Comparison of ENCODE assay signal across 9 cellular contexts in genomic region chr11:62546937-62547625, GRCh38. TPM values are rescaled to one million over a fixed set of nuclear protein-coding genes. Genes with fewer than 3 reads are reported as not detected.
DNase-seq lines count a peak whose midpoint lies in the region; ATAC-seq, FAIRE-seq and TF ChIP-seq lines count a peak whose summit lies in the region.
"Had no signal": no experiment of that assay in that cellular context is flagged by ENCODE, and none has a peak within 500 bp of the region (broad histone marks: within the 10 kb centered on the region; RNA-seq: fewer than 3 reads in every experiment).

No MANE protein-coding gene starts in this region.

- H3K9me3 ChIP-seq in K562 (replicated peaks; ENCODE audit: control insufficient read depth, insufficient read depth, low read depth, low read length) (no peaks in the 10 kb centered on the region), subcutaneous abdominal adipose tissue (ENCODE audit: control insufficient read depth in 5 of 5, low read length in 5 of 5) (no peaks in the 10 kb centered on the region)

- H3K4me1 ChIP-seq in K562 (replicated peaks in 1 of 2; ENCODE audit: control insufficient read depth in 2 of 2, insufficient read depth in 2 of 2, low read length in 2 of 2): peaks cover 56 to 73% of the 10 kb centered on the region in 2 experiments
- H3K4me1 ChIP-seq in subcutaneous abdominal adipose tissue (ENCODE audit: control insufficient read depth in 5 of 5, insufficient read depth in 5 of 5, low read length in 5 of 5): peaks cover 7 to 83% (median 58%) of the 10 kb centered on the region in 5 donors

- intact Hi-C loops in K562 (cut with micrococcal nuclease): no loop called here

- H3K4me3 ChIP-seq in HL-60 (replicated peaks; ENCODE audit: insufficient read depth, low read length) (peak overlapping the region; percentile 65), K562 (peak overlapping the region; percentile 67; the same call in 1 of the 2 replicates), kidney epithelial cell (ENCODE audit: low read depth, low read length) (peak overlapping the region; percentile 95), subcutaneous abdominal adipose tissue (ENCODE audit: low read depth in 1 of 5, low read length in 5 of 5) (peak overlapping the region; percentile 72 to 100 (median 93))

- H2AFZ ChIP-seq in K562 (ENCODE audit: low read depth, low read length): peak overlapping the region; percentile 52; the same call in 1 of the 2 replicates

- H3K27me3 ChIP-seq in HL-60 (ENCODE audit: insufficient read depth, poor library complexity, severe bottlenecking) (no peaks in the 10 kb centered on the region), K562 (ENCODE audit: control insufficient read depth in 2 of 2, insufficient read depth in 2 of 2, low read length in 2 of 2) (no peaks in the 10 kb centered on the region), kidney epithelial cell (ENCODE audit: control insufficient read depth, insufficient read depth, low read length) (no peaks in the 10 kb centered on the region), subcutaneous abdominal adipose tissue (ENCODE audit: control insufficient read depth in 5 of 5, insufficient read depth in 4 of 5, low read length in 5 of 5) (no peaks in the 10 kb centered on the region)

- no peaks in the 10 kb centered on the region; the same call in 1 of the 2 replicates for H4K20me1 ChIP-seq in K562 (replicated peaks; ENCODE audit: control insufficient read depth, insufficient read depth, low read length)

- TF ChIP-seq CTCF in 22Rv1 (IDR thresholded peaks at IDR 0.05) (no peak), HL-60 (IDR thresholded peaks at IDR 0.05; ENCODE audit: insufficient read depth, low read length) (no peak), K562 (IDR thresholded peaks at IDR 0.05 in 2 of 3, conservative IDR thresholded peaks at IDR 0.05 in 1 of 3; ENCODE audit: insufficient read depth in 2 of 3, low read depth in 1 of 3, low read length in 3 of 3) (no peak), kidney epithelial cell (IDR thresholded peaks at IDR 0.05; ENCODE audit: insufficient read depth, low read length, poor library complexity, severe bottlenecking) (no peak)

- H3K36me3 ChIP-seq in K562 (ENCODE audit: control insufficient read depth, insufficient read depth, low read length): no peaks in the 10 kb centered on the region
- no peaks in the 10 kb centered on the region for H3K36me3 ChIP-seq in kidney epithelial cell (ENCODE audit: control insufficient read depth, insufficient read depth, low read length)
- H3K36me3 ChIP-seq in subcutaneous abdominal adipose tissue (ENCODE audit: control insufficient read depth in 5 of 5, insufficient read depth in 5 of 5, low read length in 5 of 5): peaks cover 0 to 3% (median 0%) of the 10 kb centered on the region in 5 donors

- CTCF ChIA-PET in K562 (lab: Yijun Ruan, JAX; ENCODE audit: low intra/inter-chr PET ratio): interaction anchor here (2.0 kb wide), 1 partner anchor 153 kb away, joined by 6 read pairs; no protein-coding TSS in a partner anchor

- no peak for TF ChIP-seq RAD21 in K562 (CRISPR knock-in tag; conservative IDR thresholded peaks at IDR 0.05 in 1 of 2, IDR thresholded peaks at IDR 0.05 in 1 of 2)

- peak overlapping the region; percentile 47; the same call in 1 of the 2 replicates for H3K4me2 ChIP-seq in K562 (ENCODE audit: insufficient read depth, low read length)

- peak overlapping the region in 1 of 2 experiments; percentile 63; a peak in 3 of 4 replicates for H3K9ac ChIP-seq in K562 (ENCODE audit: insufficient read depth in 1 of 2, low read depth in 2 of 2, low read length in 2 of 2)
- H3K9ac ChIP-seq in subcutaneous abdominal adipose tissue (ENCODE audit: low read length in 5 of 5): peak overlapping the region; percentile 56 to 84 (median 75)

- 43% methylated on average over 28 of the region's 40 CpGs for WGBS in K562 (ENCODE audit: insufficient coverage, low coverage, missing lambda C conversion rate)

- H3K27ac ChIP-seq in 22Rv1: peak overlapping the region; percentile 95
- no peak overlapping the region for H3K27ac ChIP-seq in HL-60 (replicated peaks)
- H3K27ac ChIP-seq in K562 (ENCODE audit: extremely low read depth, low read depth, low read length): no peak overlapping the region
- H3K27ac ChIP-seq in subcutaneous abdominal adipose tissue (ENCODE audit: low read depth, low read length): peak overlapping the region; percentile 100

- in situ Hi-C loops in K562 (cut with MboI): no loop called here

- ATAC-seq in K562: peak; percentile 2

- POLR2A ChIA-PET in K562 (lab: Yijun Ruan, JAX): interaction anchor here (0.6 to 1.1 kb wide), 12 partner anchors 8 to 180 kb away, joined by 3 to 7 read pairs (median 4); partner anchors contain the start of genes HNRNPUL2 and TUT1

- H3K9me1 ChIP-seq in K562 (ENCODE audit: control insufficient read depth, insufficient read depth, low read length): peaks cover 6% of the 10 kb centered on the region

- FAIRE-seq in K562 (lab: Jason Lieb, UNC): no peak
- FAIRE-seq: GM18507 had no signal

- no peak for TF ChIP-seq POLR2A in K562 (conservative IDR thresholded peaks at IDR 0.05)

- H3K79me2 ChIP-seq in K562 (ENCODE audit: control insufficient read depth, insufficient read depth, low read length): peaks cover 43% of the 10 kb centered on the region

- TF ChIP-seq EP300 in K562 (IDR thresholded peaks at IDR 0.05; ENCODE audit: low read length): no peak

- DNase-seq in HL-60 (ENCODE audit: low read depth in 1 of 2, low spot score in 1 of 2): no peak
- DNase-seq in K562 (ENCODE audit: extremely low read depth in 1 of 4, low spot score in 3 of 4): no peak
- DNase-seq in kidney epithelial cell (ENCODE audit: low read depth): no peak
- DNase-seq in NCI-H510A (lab: John Stamatoyannopoulos, UW): no peak
- no peak for DNase-seq in DMS79 treated with DMSO at 0.1 percent for 48 hours (lab: John Stamatoyannopoulos, UW)
- no peak for DNase-seq in NCI-H2029 (lab: John Stamatoyannopoulos, UW)

- no TSS peak for BruUV-seq in K562 (replicated peaks; lab: Mats Ljungman, UMichigan)

RNA-seq across cellular contexts. Expression of gene AHNAK, which starts 0.5 kb away (rescaled TPM):
- total RNA-seq in K562 (2011; cell fraction: chromatin; rRNA removed; ENCODE audit: low replicate concordance): 39.7 and 135 TPM in 2 replicates
- total RNA-seq in K562 (2011; cell fraction: nucleolus; rRNA removed): 22.0 and 31.1 TPM in 2 replicates
- total RNA-seq in K562 (2011; cell fraction: nucleoplasm; rRNA removed): 33.6 and 34.6 TPM in 2 replicates
- total RNA-seq in K562 (2014; rRNA removed) (66.4 and 75.0 TPM in 2 replicates), K562 (2014; rRNA removed; fragmentation: Illumina TruSeq; extraction: Trizol) (44.1 and 45.1 TPM in 2 replicates), K562 (2015; rRNA removed; fragmentation: Illumina TruSeq; extraction: Trizol) (71.3 and 71.7 TPM in 2 replicates), K562 (2021) (89.2 and 89.7 TPM in 2 replicates), kidney epithelial cell (224 and 226 TPM in 2 replicates)
- polyA plus RNA-seq in K562 (2011; rRNA removed) (17.6 and 33.5 TPM in 2 replicates), K562 (2014; fragmentation: Illumina TruSeq; extraction: Trizol) (35.3 and 45.0 TPM in 2 replicates), K562 (2014; fragmentation: Nextera tagmentation; extraction: Ambion mirVana) (1 to 10 TPM; 1.5 to 2.5 TPM), K562 (2014; rRNA removed) (26.0 and 30.1 TPM in 2 replicates)
- 5.7 and 18.0 TPM in 2 replicates for polyA plus RNA-seq in K562 (2011; cell fraction: cytosol; rRNA removed)
- 53.7 and 161 TPM in 2 replicates for polyA plus RNA-seq in K562 (2011; cell fraction: nucleus; rRNA removed)
- 43.6 and 58.2 TPM in 2 replicates for polyA plus RNA-seq in K562 (2012)
- 82.9 and 138 TPM in 2 replicates for polyA minus RNA-seq in K562 (2011; rRNA and poly(A)+ RNA removed)
- 55.4 and 84.5 TPM in 2 replicates for polyA minus RNA-seq in K562 (2011; cell fraction: cytosol; rRNA and poly(A)+ RNA removed)
- polyA minus RNA-seq in K562 (2011; cell fraction: nucleus; rRNA and poly(A)+ RNA removed): 20.5 and 109 TPM in 2 replicates

RNA-seq across cellular contexts. Expression of gene EEF1G, which starts 26.6 kb away (rescaled TPM):
- total RNA-seq in K562 (2011; cell fraction: chromatin; rRNA removed; ENCODE audit: low replicate concordance): 157 and 277 TPM in 2 replicates
- total RNA-seq in K562 (2011; cell fraction: nucleolus; rRNA removed): 471 and 476 TPM in 2 replicates
- 624 and 1,167 TPM in 2 replicates for total RNA-seq in K562 (2011; cell fraction: nucleoplasm; rRNA removed)
- total RNA-seq in K562 (2014; rRNA removed): 2,058 and 2,269 TPM in 2 replicates
- total RNA-seq in K562 (2014; rRNA removed; fragmentation: Illumina TruSeq; extraction: Trizol): 1,872 and 2,117 TPM in 2 replicates
- 2,017 and 2,035 TPM in 2 replicates for total RNA-seq in K562 (2015; rRNA removed; fragmentation: Illumina TruSeq; extraction: Trizol)
- 1,822 and 1,912 TPM in 2 replicates for total RNA-seq in K562 (2021)
- 2,098 and 2,266 TPM in 2 replicates for polyA plus RNA-seq in K562 (2011; rRNA removed)
- polyA plus RNA-seq in K562 (2011; cell fraction: cytosol; rRNA removed): 2,402 and 2,852 TPM in 2 replicates
- polyA plus RNA-seq in K562 (2011; cell fraction: nucleus; rRNA removed): 1,113 and 1,374 TPM in 2 replicates
- polyA plus RNA-seq in K562 (2012): 1,964 and 2,831 TPM in 2 replicates
- polyA plus RNA-seq in K562 (2014; fragmentation: Illumina TruSeq; extraction: Trizol): 1,982 and 2,349 TPM in 2 replicates
- polyA plus RNA-seq in K562 (2014; fragmentation: Nextera tagmentation; extraction: Ambion mirVana): 1,000 to 10,000 TPM in 1 of 2 experiments, 100 to 1,000 TPM in 1; 985 to 1,460 TPM
- polyA plus RNA-seq in K562 (2014; rRNA removed): 1,633 and 1,674 TPM in 2 replicates
- 1,497 and 1,545 TPM in 2 replicates for polyA minus RNA-seq in K562 (2011; rRNA and poly(A)+ RNA removed)
- 1,399 and 1,500 TPM in 2 replicates for polyA minus RNA-seq in K562 (2011; cell fraction: cytosol; rRNA and poly(A)+ RNA removed)
- 145 and 316 TPM in 2 replicates for polyA minus RNA-seq in K562 (2011; cell fraction: nucleus; rRNA and poly(A)+ RNA removed)
- total RNA-seq in kidney epithelial cell: 2,411 and 2,583 TPM in 2 replicates

RNA-seq across cellular contexts. Expression of gene TUT1, which starts 44.2 kb away (rescaled TPM):
- 47.7 and 72.1 TPM in 2 replicates for total RNA-seq in K562 (2011; cell fraction: chromatin; rRNA removed; ENCODE audit: low replicate concordance)
- 38.0 and 41.8 TPM in 2 replicates for total RNA-seq in K562 (2011; cell fraction: nucleolus; rRNA removed)
- total RNA-seq in K562 (2011; cell fraction: nucleoplasm; rRNA removed): 30.8 and 37.0 TPM in 2 replicates
- total RNA-seq in K562 (2014; rRNA removed) (18.5 and 20.9 TPM in 2 replicates), K562 (2014; rRNA removed; fragmentation: Illumina TruSeq; extraction: Trizol) (7.2 and 9.6 TPM in 2 replicates), K562 (2015; rRNA removed; fragmentation: Illumina TruSeq; extraction: Trizol) (11.5 and 12.4 TPM in 2 replicates), K562 (2021) (38.9 and 44.3 TPM in 2 replicates), kidney epithelial cell (15.0 and 15.2 TPM in 2 replicates)
- polyA plus RNA-seq in K562 (2011; rRNA removed) (15.7 and 31.2 TPM in 2 replicates), K562 (2014; fragmentation: Illumina TruSeq; extraction: Trizol) (22.8 and 26.7 TPM in 2 replicates), K562 (2014; fragmentation: Nextera tagmentation; extraction: Ambion mirVana) (1 to 10 TPM in 1 of 2 experiments, under 1 TPM in 1; 0.66 to 1.5 TPM), K562 (2014; rRNA removed) (24.3 and 28.2 TPM in 2 replicates)
- polyA plus RNA-seq in K562 (2011; cell fraction: cytosol; rRNA removed): 12.9 and 21.9 TPM in 2 replicates
- 57.1 and 64.8 TPM in 2 replicates for polyA plus RNA-seq in K562 (2011; cell fraction: nucleus; rRNA removed)
- polyA plus RNA-seq in K562 (2012): 25.7 and 28.0 TPM in 2 replicates
- 12.0 and 15.6 TPM in 2 replicates for polyA minus RNA-seq in K562 (2011; rRNA and poly(A)+ RNA removed)
- 8.6 and 12.8 TPM in 2 replicates for polyA minus RNA-seq in K562 (2011; cell fraction: cytosol; rRNA and poly(A)+ RNA removed)
- polyA minus RNA-seq in K562 (2011; cell fraction: nucleus; rRNA and poly(A)+ RNA removed): 10.0 and 15.2 TPM in 2 replicates

RNA-seq across cellular contexts. Expression of gene MTA2, which starts 54.6 kb away (rescaled TPM):
- 245 and 284 TPM in 2 replicates for total RNA-seq in K562 (2011; cell fraction: chromatin; rRNA removed; ENCODE audit: low replicate concordance)
- total RNA-seq in K562 (2011; cell fraction: nucleolus; rRNA removed): 124 TPM in 2 replicates
- 132 and 142 TPM in 2 replicates for total RNA-seq in K562 (2011; cell fraction: nucleoplasm; rRNA removed)
- 185 and 203 TPM in 2 replicates for total RNA-seq in K562 (2014; rRNA removed)
- 161 and 172 TPM in 2 replicates for total RNA-seq in K562 (2014; rRNA removed; fragmentation: Illumina TruSeq; extraction: Trizol)
- 195 and 217 TPM in 2 replicates for total RNA-seq in K562 (2015; rRNA removed; fragmentation: Illumina TruSeq; extraction: Trizol)
- total RNA-seq in K562 (2021): 176 and 203 TPM in 2 replicates
- polyA plus RNA-seq in K562 (2011; rRNA removed): 36.0 and 48.6 TPM in 2 replicates
- 40.7 and 41.9 TPM in 2 replicates for polyA plus RNA-seq in K562 (2011; cell fraction: cytosol; rRNA removed)
- polyA plus RNA-seq in K562 (2011; cell fraction: nucleus; rRNA removed): 130 and 158 TPM in 2 replicates
- polyA plus RNA-seq in K562 (2012): 115 and 136 TPM in 2 replicates
- 190 and 220 TPM in 2 replicates for polyA plus RNA-seq in K562 (2014; fragmentation: Illumina TruSeq; extraction: Trizol)
- 1 to 10 TPM; 6.2 to 9.9 TPM for polyA plus RNA-seq in K562 (2014; fragmentation: Nextera tagmentation; extraction: Ambion mirVana)
- 121 and 125 TPM in 2 replicates for polyA plus RNA-seq in K562 (2014; rRNA removed)
- polyA minus RNA-seq in K562 (2011; rRNA and poly(A)+ RNA removed): 61.0 and 97.7 TPM in 2 replicates
- polyA minus RNA-seq in K562 (2011; cell fraction: cytosol; rRNA and poly(A)+ RNA removed): 55.1 and 63.3 TPM in 2 replicates
- 55.5 and 81.5 TPM in 2 replicates for polyA minus RNA-seq in K562 (2011; cell fraction: nucleus; rRNA and poly(A)+ RNA removed)
- total RNA-seq in kidney epithelial cell: 136 and 137 TPM in 2 replicates

Comparison
In these comparisons a context has a peak if more than half of its experiments do, and no peak if none do; other contexts are left out.
1. H3K27ac ChIP-seq: peak in 22Rv1 (single experiment) and subcutaneous abdominal adipose tissue (single experiment); none in HL-60 (single experiment) and K562 (single experiment).
2. Peak in every context shown above with its lines, with median percentiles within 50 percentile points of each other: H3K4me3 ChIP-seq.